ENCODE assay signal across 10 cellular contexts in the genomic region with DNA sequence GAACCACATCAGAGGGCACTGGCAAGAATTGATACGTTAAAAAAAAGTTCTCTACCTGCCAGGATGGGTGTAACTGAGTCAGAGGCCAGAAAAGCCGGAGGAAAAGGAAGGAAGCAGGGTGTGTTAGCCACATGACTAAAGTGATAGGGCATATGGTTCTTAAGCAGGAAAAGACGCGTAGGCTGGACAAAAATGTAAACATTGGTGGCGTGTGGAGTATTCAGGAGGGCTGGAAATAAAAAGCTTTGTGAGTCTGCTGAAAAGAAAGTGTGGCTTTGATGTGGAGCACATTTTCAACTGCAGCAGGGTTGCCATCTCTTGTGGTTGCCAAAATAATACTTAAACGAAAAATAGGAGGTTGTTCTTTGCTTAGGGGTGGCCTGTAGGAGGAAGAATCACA.
DNase-seq lines count a peak whose midpoint lies in the region.
"Had no signal": no experiment of that assay in that cellular context is flagged by ENCODE, and none has a peak within 500 bp of the region (broad histone marks: within the 10 kb centered on the region; RNA-seq: fewer than 3 reads in every experiment).

No MANE protein-coding gene starts in this region.

- H3K9me3 Mint-ChIP-seq in activated naive CD4-positive, alpha-beta T cell treated with anti-CD3 and anti-CD28 coated beads, Interleukin-2, amount 10 ng/mL, durations not matched to agents 7 days and 5 days: peaks cover 16% of the 10 kb centered on the region
- H3K9me3 Mint-ChIP-seq in activated CD4-positive, alpha-beta T cell treated with anti-CD3 and anti-CD28 coated beads, Interleukin-2, amount 10 ng/mL, durations not matched to agents 24 days and 14 days: peaks cover 7% of the 10 kb centered on the region

- peaks cover 12% of the 10 kb centered on the region for H3K36me3 Mint-ChIP-seq in activated naive CD4-positive, alpha-beta T cell treated with anti-CD3 and anti-CD28 coated beads, Interleukin-2, amount 10 ng/mL, durations not matched to agents 7 days and 5 days
- H3K36me3 Mint-ChIP-seq in activated CD4-positive, alpha-beta T cell treated with anti-CD3 and anti-CD28 coated beads, Interleukin-2, amount 10 ng/mL, durations not matched to agents 24 days and 14 days (ENCODE audit: low read depth): peaks cover 6% of the 10 kb centered on the region

- H3K4me3 Mint-ChIP-seq in activated naive CD4-positive, alpha-beta T cell treated with anti-CD3 and anti-CD28 coated beads, Interleukin-2, amount 10 ng/mL, durations not matched to agents 7 days and 5 days: peak overlapping the region; percentile 7
- peak overlapping the region; percentile 54 for H3K4me3 Mint-ChIP-seq in activated CD4-positive, alpha-beta T cell treated with anti-CD3 and anti-CD28 coated beads, Interleukin-2, amount 10 ng/mL, durations not matched to agents 24 days and 14 days
- H3K4me3 Mint-ChIP-seq: B cell had no signal

- in situ Hi-C loops in KBM-7 (cut with MboI; ENCODE audit: low pct_unique_long_range_greater_than_20kb, low sequenced_read_pairs): no loop called here

- no peaks in the 10 kb centered on the region for H3K27me3 Mint-ChIP-seq in activated naive CD4-positive, alpha-beta T cell treated with anti-CD3 and anti-CD28 coated beads, Interleukin-2, amount 10 ng/mL, durations not matched to agents 7 days and 5 days
- H3K27me3 Mint-ChIP-seq in activated CD4-positive, alpha-beta T cell treated with anti-CD3 and anti-CD28 coated beads, Interleukin-2, amount 10 ng/mL, durations not matched to agents 24 days and 14 days: peaks cover 9% of the 10 kb centered on the region
- H3K27me3 Mint-ChIP-seq: B cell had no signal

- peaks cover 63% of the 10 kb centered on the region for H3K4me1 Mint-ChIP-seq in activated naive CD4-positive, alpha-beta T cell treated with anti-CD3 and anti-CD28 coated beads, Interleukin-2, amount 10 ng/mL, durations not matched to agents 7 days and 5 days
- peaks cover 33% of the 10 kb centered on the region for H3K4me1 Mint-ChIP-seq in activated CD4-positive, alpha-beta T cell treated with anti-CD3 and anti-CD28 coated beads, Interleukin-2, amount 10 ng/mL, durations not matched to agents 24 days and 14 days
- H3K4me1 Mint-ChIP-seq: B cell had no signal

- peak overlapping the region; percentile 91 for H3K27ac Mint-ChIP-seq in activated naive CD4-positive, alpha-beta T cell treated with anti-CD3 and anti-CD28 coated beads, Interleukin-2, amount 10 ng/mL, durations not matched to agents 7 days and 5 days
- H3K27ac Mint-ChIP-seq in activated CD4-positive, alpha-beta T cell treated with anti-CD3 and anti-CD28 coated beads, Interleukin-2, amount 10 ng/mL, durations not matched to agents 24 days and 14 days: peak overlapping the region; percentile 75
- H3K27ac Mint-ChIP-seq: B cell had no signal

- DNase-seq in activated naive CD4-positive, alpha-beta T cell treated with anti-CD3 and anti-CD28 coated beads, Interleukin-2, amount 10 ng/mL, durations not matched to agents 7 days and 5 days: peak; percentile 69
- DNase-seq in activated naive CD4-positive, alpha-beta T cell treated with anti-CD3 and anti-CD28 coated beads, Interleukin-2, amount 50 U/mL, for 16 hours: no peak
- peak; percentile 88 for DNase-seq in activated CD4-positive, alpha-beta T cell treated with anti-CD3 and anti-CD28 coated beads, Interleukin-2, amount 10 ng/mL, durations not matched to agents 24 days and 14 days
- peak; percentile 3 for DNase-seq in effector CD4-positive, alpha-beta T cell
- DNase-seq in stimulated activated CD8-positive, alpha-beta memory T cell treated with anti-CD3 and anti-CD28 coated beads, Interleukin-12 subunit alpha, Interleukin-12 subunit beta, amount 100 ng/mL, for 24 hours (ENCODE audit: extremely low read depth): peak; percentile 2
- DNase-seq in NCI-H1105 treated with DMSO at 0.1 percent for 48 hours (lab: John Stamatoyannopoulos, UW) (no peak), medulla oblongata (ENCODE audit: extremely low spot score) (no peak), KBM-7 (no peak)
- DNase-seq: upper lobe of left lung had no signal

- intact Hi-C loops in activated CD4-positive, alpha-beta T cell treated with anti-CD3 and anti-CD28 coated beads, Interleukin-2, amount 10 ng/mL, durations not matched to agents 24 days and 14 days (cut with micrococcal nuclease): loop anchor here (1.0 to 5.0 kb wide), 8 partner anchors 8 to 382 kb away; no protein-coding TSS in a partner anchor

- CTCF ChIA-PET in activated naive CD4-positive, alpha-beta T cell treated with anti-CD3 and anti-CD28 coated beads, Interleukin-2, amount 10 ng/mL, durations not matched to agents 7 days and 5 days (lab: Charles Lee): interaction anchor here (0.9 kb wide), 1 partner anchor 37 kb away, joined by 3 read pairs; no protein-coding TSS in a partner anchor

Comparison
In these comparisons a context has a peak if more than half of its experiments do, and no peak if none do; other contexts are left out.
1. DNase-seq: peak in activated naive CD4-positive, alpha-beta T cell treated with anti-CD3 and anti-CD28 coated beads, Interleukin-2, amount 10 ng/mL, durations not matched to agents 7 days and 5 days (single experiment), activated CD4-positive, alpha-beta T cell treated with anti-CD3 and anti-CD28 coated beads, Interleukin-2, amount 10 ng/mL, durations not matched to agents 24 days and 14 days (single experiment), effector CD4-positive, alpha-beta T cell (single experiment) and stimulated activated CD8-positive, alpha-beta memory T cell treated with anti-CD3 and anti-CD28 coated beads, Interleukin-12 subunit alpha, Interleukin-12 subunit beta, amount 100 ng/mL, for 24 hours (single experiment); none in activated naive CD4-positive, alpha-beta T cell treated with anti-CD3 and anti-CD28 coated beads, Interleukin-2, amount 50 U/mL, for 16 hours (single experiment), NCI-H1105 treated with DMSO at 0.1 percent for 48 hours (single experiment), medulla oblongata (single experiment) and KBM-7 (single experiment).